ENCODE assay signal across 8 cellular contexts in the genomic region with DNA sequence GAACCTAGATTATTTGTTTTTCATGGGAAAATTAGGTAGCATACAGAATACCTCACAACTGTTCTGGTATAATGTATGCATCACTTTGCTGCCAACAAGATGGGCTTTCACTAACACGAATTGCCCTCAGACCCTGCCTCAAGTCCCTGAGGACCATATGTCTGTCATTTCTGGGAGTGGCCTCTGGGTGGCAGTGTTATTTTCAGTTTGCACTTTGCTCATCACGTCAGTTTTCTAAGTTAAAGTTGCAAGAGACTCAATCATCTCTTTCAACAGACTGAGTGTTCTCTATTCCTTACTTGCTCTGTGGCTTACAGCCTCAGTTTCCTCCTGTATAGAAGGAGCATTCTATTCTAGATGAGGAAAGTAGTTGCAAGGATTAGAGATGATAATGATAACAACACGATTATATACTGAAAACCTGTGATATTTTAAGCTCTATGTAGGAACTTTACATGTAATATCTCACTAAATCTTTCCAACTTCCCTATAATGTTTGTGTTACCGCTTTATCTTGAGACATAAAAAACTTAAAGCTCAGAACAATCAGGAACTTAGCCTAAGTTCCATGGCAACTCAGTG. TPM values are rescaled to one million over a fixed set of nuclear protein-coding genes. Genes with fewer than 3 reads are reported as not detected.
DNase-seq lines count a peak whose midpoint lies in the region; ATAC-seq and TF ChIP-seq lines count a peak whose summit lies in the region.

No MANE protein-coding gene starts in this region.

- H3K9ac ChIP-seq in DND-41 (ENCODE audit: low read depth, low read length) (peak overlapping the region; percentile 35), Karpas-422 (ENCODE audit: low read length) (0 out of 2 replicates have a peak overlapping the region, but pooled peaks have one; percentile 18)

- H3K9me3 Mint-ChIP-seq in activated naive CD8-positive, alpha-beta T cell treated with anti-CD3 and anti-CD28 coated beads, Interleukin-2, amount 10 ng/mL, durations not matched to agents 7 days and 5 days, result peaks cover 8% of the 10 kb centered on the region

- ATAC-seq in DND-41 (ENCODE audit: insufficient read depth, low read depth) (peak; percentile 54), GM21576 (IDR thresholded peaks at IDR 0.05; ENCODE audit: unreplicated experiment) (peak; percentile 64), left cardiac atrium (peak; percentile 58 to 59), GM18520 (IDR thresholded peaks at IDR 0.05; ENCODE audit: unreplicated experiment) (no peak)
- ATAC-seq in activated naive CD8-positive, alpha-beta T cell treated with anti-CD3 and anti-CD28 coated beads, Interleukin-2, amount 10 ng/mL, durations not matched to agents 7 days and 5 days (ENCODE audit: low read depth), result no peak

- H3K4me2 ChIP-seq in DND-41 (ENCODE audit: insufficient read depth, low read length), result peak overlapping the region; percentile 57
- H3K4me2 ChIP-seq in Karpas-422 (ENCODE audit: low read depth, low read length, poor library complexity, severe bottlenecking), result peak overlapping the region; percentile 8

- H3K9me2 ChIP-seq in Karpas-422 (replicated peaks; ENCODE audit: insufficient read depth, low read length), result no peaks in the 10 kb centered on the region

- H3K9me3 ChIP-seq in DND-41 (ENCODE audit: insufficient read depth, low read length, severe bottlenecking) (no peaks in the 10 kb centered on the region), Karpas-422 (ENCODE audit: low read length) (no peaks in the 10 kb centered on the region), sigmoid colon (no peaks in the 10 kb centered on the region)

- H3K4me3 ChIP-seq in DND-41 (ENCODE audit: low read depth in 1 of 2, low read length in 2 of 2) (0 out of 4 replicates have a peak overlapping the region, but pooled peaks of 1 of the 2 experiments have one; percentile 5), Karpas-422 (ENCODE audit: low read length) (no peak overlapping the region), sigmoid colon (no peak overlapping the region)

- H3K27me3 Mint-ChIP-seq in activated naive CD8-positive, alpha-beta T cell treated with anti-CD3 and anti-CD28 coated beads, Interleukin-2, amount 10 ng/mL, durations not matched to agents 7 days and 5 days, result peaks cover 23% of the 10 kb centered on the region

- intact Hi-C loops in left cardiac atrium (cut with DNase I) (loop anchor here in 1 of 2 donors (10.0 kb wide), 1 partner anchor 126 kb away; no protein-coding TSS in a partner anchor), sigmoid colon (cut with DNase I) (loop anchor here (2.0 to 5.0 kb wide), 2 partner anchors 132 to 228 kb away; no protein-coding TSS in a partner anchor)

- H3K36me3 Mint-ChIP-seq in activated naive CD8-positive, alpha-beta T cell treated with anti-CD3 and anti-CD28 coated beads, Interleukin-2, amount 10 ng/mL, durations not matched to agents 7 days and 5 days, result peaks cover 22% of the 10 kb centered on the region

- TF ChIP-seq CTCF in DND-41 (IDR thresholded peaks at IDR 0.05; ENCODE audit: borderline replicate concordance, extremely low read depth, low read length, poor library complexity, severe bottlenecking) (peak; percentile 98), sigmoid colon (IDR thresholded peaks at IDR 0.05) (peak in 3 of 4 experiments; percentile 43 to 67 (median 67))

- H2AFZ ChIP-seq in DND-41 (ENCODE audit: low read depth, low read length), result peak overlapping the region; percentile 68
- no peak overlapping the region for H2AFZ ChIP-seq in Karpas-422 (ENCODE audit: low read length)

- DNase-seq in DND-41 (peak; percentile 80), Karpas-422 (peak; percentile 80), SKM-1 treated with dmso at 0.1 percent for 144 hours (lab: John Stamatoyannopoulos, UW; ENCODE audit: unreplicated experiment) (peak; percentile 66), left cardiac atrium (peak; percentile 44), sigmoid colon (no peak)
- DNase-seq in activated naive CD8-positive, alpha-beta T cell treated with anti-CD3 and anti-CD28 coated beads, Interleukin-2, amount 10 ng/mL, durations not matched to agents 7 days and 5 days, result peak; percentile 32

- peak overlapping the region; percentile 63 for H3K4me3 Mint-ChIP-seq in activated naive CD8-positive, alpha-beta T cell treated with anti-CD3 and anti-CD28 coated beads, Interleukin-2, amount 10 ng/mL, durations not matched to agents 7 days and 5 days

- H4K20me1 ChIP-seq in DND-41 (ENCODE audit: insufficient read depth, low read length) (no peaks in the 10 kb centered on the region), Karpas-422 (ENCODE audit: insufficient read depth, low read depth, low read length) (no peaks in the 10 kb centered on the region)

- WGBS in sigmoid colon, 2 donors, result 8 to 14% methylated on average over 4 of the region's 4 CpGs

- POLR2A ChIA-PET in activated naive CD8-positive, alpha-beta T cell treated with anti-CD3 and anti-CD28 coated beads, Interleukin-2, amount 10 ng/mL, durations not matched to agents 7 days and 5 days (lab: Charles Lee), result interaction anchor here (0.8 to 1.5 kb wide), 2 partner anchors 128 to 134 kb away, joined by 3 read pairs; a partner anchor contains a TSS

- H3K27ac Mint-ChIP-seq in activated naive CD8-positive, alpha-beta T cell treated with anti-CD3 and anti-CD28 coated beads, Interleukin-2, amount 10 ng/mL, durations not matched to agents 7 days and 5 days, result peak overlapping the region; percentile 54

- no peak for TF ChIP-seq POLR2A in sigmoid colon (IDR thresholded peaks at IDR 0.05)

- H3K4me1 ChIP-seq in DND-41 (ENCODE audit: insufficient read depth, low read length) (peaks cover 67% of the 10 kb centered on the region), Karpas-422 (ENCODE audit: low read length) (peaks cover 4% of the 10 kb centered on the region), sigmoid colon (peaks cover 0 to 13% (median 3%) of the 10 kb centered on the region in 4 donors)

- H3K27ac ChIP-seq in DND-41 (ENCODE audit: low read length), result peak overlapping the region; percentile 82
- no peak overlapping the region for H3K27ac ChIP-seq in Karpas-422 (ENCODE audit: low read length)
- no peak overlapping the region for H3K27ac ChIP-seq in sigmoid colon

- no peaks in the 10 kb centered on the region for H3K36me3 ChIP-seq in DND-41 (ENCODE audit: insufficient read depth, low read length)
- H3K36me3 ChIP-seq in Karpas-422 (ENCODE audit: insufficient read depth, low read length), result no peaks in the 10 kb centered on the region
- H3K36me3 ChIP-seq in sigmoid colon, result no peaks in the 10 kb centered on the region

- H3K79me2 ChIP-seq in DND-41 (ENCODE audit: insufficient read depth, low read length) (no peaks in the 10 kb centered on the region), Karpas-422 (ENCODE audit: low read length) (no peaks in the 10 kb centered on the region)

- peaks cover 48% of the 10 kb centered on the region for H3K4me1 Mint-ChIP-seq in activated naive CD8-positive, alpha-beta T cell treated with anti-CD3 and anti-CD28 coated beads, Interleukin-2, amount 10 ng/mL, durations not matched to agents 7 days and 5 days

- TF ChIP-seq EP300 in sigmoid colon (IDR thresholded peaks at IDR 0.05), result no peak

- H3K27me3 ChIP-seq in DND-41 (ENCODE audit: insufficient read depth, low read length, poor library complexity), result no peaks in the 10 kb centered on the region
- no peaks in the 10 kb centered on the region for H3K27me3 ChIP-seq in Karpas-422 (ENCODE audit: low read length)
- no peaks in the 10 kb centered on the region for H3K27me3 ChIP-seq in sigmoid colon

RNA-seq across cellular contexts. Expression of a gene that starts 55.7 kb away (rescaled TPM):
- total RNA-seq in Karpas-422 (2014; rRNA removed; shearing (Covaris generic); ENCODE audit: low replicate concordance), result not detected in 2 replicates
- total RNA-seq in activated naive CD8-positive, alpha-beta T cell treated with anti-CD3 and anti-CD28 coated beads, Interleukin-2, amount 10 ng/mL, durations not matched to agents 7 days and 5 days, result not detected
- total RNA-seq in left cardiac atrium (under 1 TPM in 1 of 2 donors, not detected in 1; 0.10 TPM), sigmoid colon (not detected)
- polyA plus RNA-seq in sigmoid colon, result not detected

Comparison
In these comparisons a context has a peak if more than half of its experiments do, and no peak if none do; other contexts are left out.
1. ATAC-seq: peak in DND-41 (single experiment), GM21576 (single experiment) and left cardiac atrium (2 of 2); none in activated naive CD8-positive, alpha-beta T cell treated with anti-CD3 and anti-CD28 coated beads, Interleukin-2, amount 10 ng/mL, durations not matched to agents 7 days and 5 days (single experiment) and GM18520 (single experiment).